Comparison of ENCODE assay signal across 23 cellular contexts in the genomic region with DNA sequence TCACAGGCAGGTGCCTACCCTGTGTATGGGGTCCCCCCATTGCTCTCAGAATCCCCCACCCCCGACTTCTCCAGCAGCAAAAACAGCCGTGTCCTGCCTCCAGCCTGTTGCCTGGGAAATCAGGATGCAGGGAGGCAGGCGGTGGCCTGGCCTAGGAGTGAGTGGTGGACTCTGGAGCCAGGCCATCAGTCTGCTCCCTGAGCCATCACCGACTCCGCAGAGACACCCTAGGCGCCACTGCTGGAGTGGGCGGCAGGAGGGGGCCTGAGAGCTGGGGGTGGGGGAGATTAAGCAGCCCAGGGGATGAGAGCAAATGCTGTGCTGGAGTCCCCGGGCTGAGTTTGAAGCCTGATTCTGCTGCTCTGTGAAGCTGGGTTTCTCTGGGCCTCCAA.
"Had no signal": no experiment of that assay in that cellular context is flagged by ENCODE, and none has a peak within 500 bp of the region (broad histone marks: within the 10 kb centered on the region; RNA-seq: fewer than 3 reads in every experiment).

No MANE protein-coding gene starts in this region.

- H3K4me3 ChIP-seq: hepatocyte, left ventricle myocardium inferior, lung, neural progenitor cell, pancreas, prostate gland, sigmoid colon, spleen, suprapubic skin, thoracic aorta, tibial artery, upper lobe of right lung had no signal

- H3K36me3 ChIP-seq: left ventricle myocardium inferior, neural progenitor cell, pancreas, prostate gland, sigmoid colon, spleen, suprapubic skin, thoracic aorta, tibial artery, upper lobe of right lung had no signal

- H3K4me1 ChIP-seq: pancreas, prostate gland, sigmoid colon, upper lobe of right lung had no signal

- H3K4me3 Mint-ChIP-seq: naive thymus-derived CD8-positive, alpha-beta T cell; nephron; stimulated activated effector memory CD8-positive, alpha-beta T cell treated with anti-CD3 and anti-CD28 coated beads, Interleukin-12 subunit alpha, Interleukin-12 subunit beta, amount 100 ng/mL, for 72 hours; stimulated activated naive CD8-positive, alpha-beta T cell treated with anti-CD3 and anti-CD28 coated beads, Interleukin-15, Interleukin-2, amounts not matched to agents 100 ng/mL and 50 ng/mL, for 24 hours had no signal

- DNase-seq: islet precursor cell; left ventricle myocardium inferior; naive thymus-derived CD8-positive, alpha-beta T cell; pancreas; retina; right cardiac atrium; sigmoid colon; small intestine; spleen; stimulated activated CD4-positive, alpha-beta T cell treated with anti-CD3 and anti-CD28 coated beads, Interleukin-4, amount 100 ng/mL, for 24 hours; stimulated activated naive CD4-positive, alpha-beta T cell; tibial artery; trophoblast cell; upper lobe of right lung had no signal

- H3K9me3 Mint-ChIP-seq: naive thymus-derived CD8-positive, alpha-beta T cell; nephron; neural progenitor cell; stimulated activated effector memory CD8-positive, alpha-beta T cell treated with anti-CD3 and anti-CD28 coated beads, Interleukin-12 subunit alpha, Interleukin-12 subunit beta, amount 100 ng/mL, for 72 hours; stimulated activated naive CD8-positive, alpha-beta T cell treated with anti-CD3 and anti-CD28 coated beads, Interleukin-15, Interleukin-2, amounts not matched to agents 100 ng/mL and 50 ng/mL, for 24 hours had no signal

- H3K9ac ChIP-seq: neural progenitor cell had no signal

- H3K4me2 ChIP-seq: hepatocyte, neural progenitor cell had no signal

- H2AFZ ChIP-seq: hepatocyte, neural progenitor cell had no signal

- ATAC-seq: naive thymus-derived CD8-positive, alpha-beta T cell; pancreas; right cardiac atrium; stimulated activated effector memory CD8-positive, alpha-beta T cell treated with anti-CD3 and anti-CD28 coated beads, Interleukin-12 subunit alpha, Interleukin-12 subunit beta, amount 100 ng/mL, for 72 hours; upper lobe of right lung had no signal

- H3K36me3 Mint-ChIP-seq: naive thymus-derived CD8-positive, alpha-beta T cell; neural progenitor cell; stimulated activated effector memory CD8-positive, alpha-beta T cell treated with anti-CD3 and anti-CD28 coated beads, Interleukin-12 subunit alpha, Interleukin-12 subunit beta, amount 100 ng/mL, for 72 hours had no signal

- H3K27ac Mint-ChIP-seq: nephron; stimulated activated effector memory CD8-positive, alpha-beta T cell treated with anti-CD3 and anti-CD28 coated beads, Interleukin-12 subunit alpha, Interleukin-12 subunit beta, amount 100 ng/mL, for 72 hours; stimulated activated naive CD8-positive, alpha-beta T cell treated with anti-CD3 and anti-CD28 coated beads, Interleukin-15, Interleukin-2, amounts not matched to agents 100 ng/mL and 50 ng/mL, for 24 hours had no signal

- H3K27me3 ChIP-seq: neural progenitor cell, pancreas had no signal

- H3K79me2 ChIP-seq: hepatocyte had no signal

- H3K27ac ChIP-seq: hepatocyte, left ventricle myocardium inferior, neural progenitor cell, pancreas, prostate gland, sigmoid colon, spleen, suprapubic skin, thoracic aorta, tibial artery, upper lobe of right lung had no signal

- H3K9me3 ChIP-seq: left ventricle myocardium inferior, pancreas, prostate gland, sigmoid colon, spleen, suprapubic skin, thoracic aorta, tibial artery, upper lobe of right lung had no signal
